In the genomic region with DNA sequence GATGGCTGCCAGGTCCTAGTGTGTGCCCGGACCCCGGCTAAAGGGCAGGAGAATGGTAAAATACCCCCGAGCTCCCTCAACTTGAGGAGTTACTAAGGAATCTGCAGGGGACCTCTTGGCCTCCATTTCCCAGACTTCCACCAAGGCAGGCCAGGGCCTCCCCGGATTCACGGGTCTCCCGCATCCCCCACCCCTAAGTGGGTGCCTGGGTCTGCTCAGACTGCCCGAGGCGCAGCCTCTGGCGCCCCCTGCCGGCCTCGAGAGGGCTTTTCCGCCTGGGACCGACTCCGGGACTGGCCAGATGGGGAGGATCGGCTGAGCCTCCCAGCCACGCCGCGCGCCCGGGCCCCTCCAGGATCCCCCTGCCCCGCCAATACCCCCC, we compare ENCODE assay signal across 8 cellular contexts. TPM values are rescaled to one million over a fixed set of nuclear protein-coding genes. Genes with fewer than 3 reads are reported as not detected.
DNase-seq lines count a peak whose midpoint lies in the region; ATAC-seq and TF ChIP-seq lines count a peak whose summit lies in the region.

No MANE protein-coding gene starts in this region.

- no peak overlapping the region for H2BK5ac ChIP-seq in H9 (ENCODE audit: insufficient read length, low read length)

- H2AFZ ChIP-seq in H9 (ENCODE audit: low read length), result no peak overlapping the region

- 0 out of 2 replicates have a peak overlapping the region, but pooled peaks have one; percentile 4 for H3K14ac ChIP-seq in H9 (ENCODE audit: insufficient read depth, low read length)

- DNase-seq in H9, result peak; percentile 82
- peak; percentile 58 for DNase-seq in NCI-H1694 treated with DMSO at 0.1 percent for 48 hours (lab: John Stamatoyannopoulos, UW)
- DNase-seq in caudate nucleus (lab: John Stamatoyannopoulos, UW), result peak in 32 of 61 donors; percentile 5 to 76 (median 22)
- DNase-seq in kidney epithelial cell (ENCODE audit: low read depth), result no peak
- DNase-seq in stimulated activated CD4-positive, alpha-beta T cell treated with anti-CD3 and anti-CD28 coated beads, Interleukin-1b, Interleukin-23, amount 100 ng/mL, for 24 hours (ENCODE audit: low read depth in 4 of 4, low spot score in 1 of 4), result peak; percentile 45 to 69 (median 58)

- H3K4me3 Mint-ChIP-seq in H9, result peak overlapping the region; percentile 76 to 83

- no peak overlapping the region for H3K4ac ChIP-seq in H9 (ENCODE audit: low read depth, low read length)

- no peak overlapping the region for H3K23ac ChIP-seq in H9 (ENCODE audit: insufficient read length, low read depth, low read length)

- H3K27ac ChIP-seq in DOHH2 (ENCODE audit: low read depth, low read length), result peak overlapping the region; percentile 45; the same call in 1 of the 2 replicates
- H3K27ac ChIP-seq in H9 (ENCODE audit: insufficient read length, low read depth, low read length), result no peak overlapping the region
- H3K27ac ChIP-seq in caudate nucleus (ENCODE audit: low read depth, low read length), result no peak overlapping the region

- H3K4me3 ChIP-seq in DOHH2 (ENCODE audit: low read length) (peak overlapping the region; percentile 85), WI38 (ENCODE audit: low read depth, low read length) (peak overlapping the region; percentile 66), kidney epithelial cell (ENCODE audit: low read depth, low read length) (peak overlapping the region; percentile 87)

- no peaks in the 10 kb centered on the region for H4K20me1 ChIP-seq in DOHH2 (ENCODE audit: control insufficient read depth, insufficient read depth, low read depth, low read length)
- no peaks in the 10 kb centered on the region for H4K20me1 ChIP-seq in H9 (ENCODE audit: control insufficient read depth, insufficient read depth, insufficient read length)

- H3K4me2 ChIP-seq in DOHH2 (ENCODE audit: low read length) (peak overlapping the region; percentile 91), H9 (ENCODE audit: insufficient read depth, insufficient read length, low read length) (peak overlapping the region; percentile 60)

- H4K91ac ChIP-seq in H9 (ENCODE audit: insufficient read length, low read depth, low read length), result no peak overlapping the region

- no peak overlapping the region for H3K27ac Mint-ChIP-seq in H9

- no peak overlapping the region for H2BK20ac ChIP-seq in H9 (ENCODE audit: low read depth, low read length, poor library complexity, severe bottlenecking)

- H3K4me1 ChIP-seq in DOHH2 (ENCODE audit: control insufficient read depth, low read length), result peaks cover 10% of the 10 kb centered on the region
- no peaks in the 10 kb centered on the region; the same call in 1 of the 2 replicates for H3K4me1 ChIP-seq in H9 (ENCODE audit: insufficient read depth, low read length)

- no peak overlapping the region for H2AK5ac ChIP-seq in H9 (ENCODE audit: insufficient read length, low read length)

- no peak for ATAC-seq in HG03095 (IDR thresholded peaks at IDR 0.05; ENCODE audit: unreplicated experiment)

- H3K9ac ChIP-seq in H9 (ENCODE audit: extremely low read depth, insufficient read length, low read length), result no peak overlapping the region

- TF ChIP-seq CTCF in DOHH2 (IDR thresholded peaks at IDR 0.05; ENCODE audit: low read depth, low read length, poor library complexity, severe bottlenecking), result peak; percentile 94
- peak; percentile 99 for TF ChIP-seq CTCF in H9 (conservative IDR thresholded peaks at IDR 0.05)
- peak; percentile 90 for TF ChIP-seq CTCF in WI38 (IDR thresholded peaks at IDR 0.05; ENCODE audit: low read depth, low read length)
- peak; percentile 97 for TF ChIP-seq CTCF in kidney epithelial cell (IDR thresholded peaks at IDR 0.05; ENCODE audit: insufficient read depth, low read length, poor library complexity, severe bottlenecking)

- H3K36me3 ChIP-seq in DOHH2 (ENCODE audit: control insufficient read depth, low read length), result no peaks in the 10 kb centered on the region
- H3K36me3 ChIP-seq in kidney epithelial cell (ENCODE audit: control insufficient read depth, insufficient read depth, low read length), result no peaks in the 10 kb centered on the region

- H4K8ac ChIP-seq in H9 (replicated peaks; ENCODE audit: insufficient read length, low read depth, low read length), result no peak overlapping the region

- H4K5ac ChIP-seq in H9 (ENCODE audit: insufficient read length, low read depth, low read length), result no peak overlapping the region

- H3K4me1 Mint-ChIP-seq in H9, result peaks cover 18 to 20% of the 10 kb centered on the region in 2 experiments

- no peak overlapping the region for H2BK120ac ChIP-seq in H9 (ENCODE audit: low read depth, low read length, poor library complexity, severe bottlenecking)

- no peaks in the 10 kb centered on the region for H3K79me2 ChIP-seq in DOHH2 (ENCODE audit: control insufficient read depth, low read length)
- no peaks in the 10 kb centered on the region for H3K79me2 ChIP-seq in H9 (ENCODE audit: insufficient read depth, low read length)

- H2BK15ac ChIP-seq in H9 (ENCODE audit: low read depth, low read length), result no peak overlapping the region

- no peaks in the 10 kb centered on the region for H3K9me2 ChIP-seq in DOHH2 (replicated peaks; ENCODE audit: control insufficient read depth, low read length)

- H3K56ac ChIP-seq in H9 (ENCODE audit: insufficient read length, low read depth, low read length), result no peak overlapping the region

- H3K23me2 ChIP-seq in H9 (ENCODE audit: insufficient read length, low read depth, low read length, poor library complexity, severe bottlenecking), result peaks cover 17% of the 10 kb centered on the region

- H3K27me3 Mint-ChIP-seq in H9 (ENCODE audit: low read depth), result peaks cover 4% of the 10 kb centered on the region

- H2BK12ac ChIP-seq in H9 (ENCODE audit: insufficient read length, low read depth, low read length), result no peak overlapping the region

- peaks cover 10% of the 10 kb centered on the region for H3F3A ChIP-seq in DOHH2 (ENCODE audit: control insufficient read depth, insufficient read depth)

- H3K27me3 ChIP-seq in DOHH2 (ENCODE audit: control insufficient read depth, low read length) (peaks cover 13% of the 10 kb centered on the region), H9 (ENCODE audit: insufficient read depth, low read length) (no peaks in the 10 kb centered on the region), kidney epithelial cell (ENCODE audit: control insufficient read depth, insufficient read depth, low read length) (no peaks in the 10 kb centered on the region)

- H3T11ph ChIP-seq in H9 (ENCODE audit: low read length), result no peak overlapping the region

- no CpG with 5 or more reads among the region's 21 CpGs for WGBS in H9 (ENCODE audit: extremely low coverage, insufficient read length, low lambda C conversion rate)

- no peak overlapping the region for H3K18ac ChIP-seq in H9 (ENCODE audit: insufficient read length, low read depth, low read length)

- H3K9me3 Mint-ChIP-seq in H9, result no peaks in the 10 kb centered on the region

- no peaks in the 10 kb centered on the region for H3K9me3 ChIP-seq in DOHH2 (ENCODE audit: control insufficient read depth, insufficient read depth, low read length)
- no peaks in the 10 kb centered on the region for H3K9me3 ChIP-seq in H9 (ENCODE audit: control insufficient read depth, low read depth, low read length)

- no peaks in the 10 kb centered on the region for H3K79me1 ChIP-seq in H9 (ENCODE audit: insufficient read depth, low read depth, low read length, poor library complexity, severe bottlenecking)

- peaks cover 0 to 4% (median 0%) of the 10 kb centered on the region in 3 experiments; a peak in 1 of 7 replicates for H3K36me3 Mint-ChIP-seq in H9 (ENCODE audit: insufficient read depth in 1 of 3, low read depth in 3 of 3)

RNA-seq across cellular contexts. Expression of a gene that starts 1.7 kb away (rescaled TPM):
- total RNA-seq in H9 (2021), result 20.7 and 22.3 TPM in 2 replicates
- total RNA-seq in kidney epithelial cell, result 24.3 and 26.4 TPM in 2 replicates

RNA-seq across cellular contexts. Expression of a gene that starts 23.8 kb away (rescaled TPM):
- total RNA-seq in H9 (2021), result 18.3 and 19.4 TPM in 2 replicates
- total RNA-seq in kidney epithelial cell, result 18.2 and 20.2 TPM in 2 replicates
